Comparison of ENCODE assay signal across 1 cellular context in genomic region chr7:157409753-157410727, GRCh38.
TF ChIP-seq lines count a peak whose summit lies in the region.

No MANE protein-coding gene starts in this region.

TF ChIP-seq in WTC11, 78 proteins besides CTCF, POLR2A, EP300 and RAD21 (continued from another document):
- TF ChIP-seq AR (CRISPR knock-in tag; IDR thresholded peaks at IDR 0.05), result no peak
TF ChIP-seq in WTC11: peak in this region for 1.
